13 cellular contexts compared by ENCODE assay signal in the genomic region with DNA sequence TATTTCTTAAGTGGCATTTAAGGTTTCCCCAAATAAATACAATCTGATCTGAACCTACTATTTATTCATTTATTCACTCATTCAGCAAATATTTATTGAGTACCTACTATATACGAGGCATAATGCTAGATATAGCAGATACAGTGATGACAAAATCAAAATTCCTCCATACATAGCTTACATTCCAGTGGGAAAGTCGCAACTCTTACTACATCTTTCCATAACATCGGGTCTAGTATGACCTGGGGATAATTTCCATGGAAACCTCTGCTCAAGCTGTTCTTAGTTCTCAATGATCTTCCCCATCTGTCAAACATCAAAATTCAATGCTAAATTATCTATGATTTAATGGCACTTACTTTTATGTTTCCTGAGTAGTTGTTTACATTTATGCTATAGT.
"Had no signal": no experiment of that assay in that cellular context is flagged by ENCODE, and none has a peak within 500 bp of the region (broad histone marks: within the 10 kb centered on the region; RNA-seq: fewer than 3 reads in every experiment).

No MANE protein-coding gene starts in this region.

- H3K27ac Mint-ChIP-seq: activated naive CD4-positive, alpha-beta T cell treated with anti-CD3 and anti-CD28 coated beads for 36 hours had no signal

- H3K4me3 ChIP-seq: gastroesophageal sphincter, hepatocyte, stomach, thoracic aorta had no signal

- H3K4me3 Mint-ChIP-seq: activated naive CD4-positive, alpha-beta T cell treated with anti-CD3 and anti-CD28 coated beads for 36 hours had no signal

- FAIRE-seq: endometrium, urothelium cell line had no signal

- DNase-seq: activated CD4-positive, alpha-beta T cell treated with anti-CD3 and anti-CD28 coated beads for 48 hours; activated CD8-positive, alpha-beta memory T cell treated with anti-CD3 and anti-CD28 coated beads for 24 hours; activated naive CD4-positive, alpha-beta T cell treated with anti-CD3 and anti-CD28 coated beads for 36 hours; left ventricle myocardium superior; stimulated activated CD4-positive, alpha-beta T cell treated with anti-CD3 and anti-CD28 coated beads, Interleukin-15, amount 100 ng/mL, for 24 hours; stimulated activated CD4-positive, alpha-beta T cell treated with anti-CD3 and anti-CD28 coated beads, Interleukin-4, amount 100 ng/mL, for 4 hours; stomach; T-helper 1 cell had no signal
